Comparison of ENCODE assay signal across 22 cellular contexts in genomic region chr9:131358438-131359029, GRCh38. TPM values are rescaled to one million over a fixed set of nuclear protein-coding genes. Genes with fewer than 3 reads are reported as not detected.
DNase-seq lines count a peak whose midpoint lies in the region; ATAC-seq and TF ChIP-seq lines count a peak whose summit lies in the region.
"Had no signal": no experiment of that assay in that cellular context is flagged by ENCODE, and none has a peak within 500 bp of the region (broad histone marks: within the 10 kb centered on the region; RNA-seq: fewer than 3 reads in every experiment).

No MANE protein-coding gene starts in this region.

- no peak overlapping the region for H2AFZ ChIP-seq in Loucy (ENCODE audit: low read length)

- H3K9ac ChIP-seq in Loucy (ENCODE audit: low read depth, low read length, poor library complexity, severe bottlenecking): peak overlapping the region; percentile 27
- H3K9ac ChIP-seq in endodermal cell (ENCODE audit: extremely low read depth, low read length, poor library complexity, severe bottlenecking): no peak overlapping the region

- intact Hi-C loops in activated naive CD4-positive, alpha-beta T cell treated with anti-CD3 and anti-CD28 coated beads for 36 hours (cut with micrococcal nuclease): loop anchor here (10.0 kb wide), 1 partner anchor 236 kb away; no protein-coding TSS in a partner anchor

- H3K4me3 ChIP-seq in Loucy (ENCODE audit: low read length, poor library complexity, severe bottlenecking): peak overlapping the region; percentile 61
- H3K4me3 ChIP-seq in endodermal cell (ENCODE audit: low read length): no peak overlapping the region
- no peak overlapping the region for H3K4me3 ChIP-seq in suprapubic skin
- H3K4me3 ChIP-seq: HAP-1, left lung, right atrium auricular region, upper lobe of left lung had no signal

- H3K4me2 ChIP-seq in Loucy (ENCODE audit: low read depth, low read length, poor library complexity, severe bottlenecking): peak overlapping the region; percentile 80

- H3K4me1 Mint-ChIP-seq in activated naive CD4-positive, alpha-beta T cell treated with anti-CD3 and anti-CD28 coated beads for 36 hours (ENCODE audit: low read depth): peaks cover 24% of the 10 kb centered on the region
- H3K4me1 Mint-ChIP-seq in endodermal cell: peaks cover 16% of the 10 kb centered on the region

- no peaks in the 10 kb centered on the region for H3K36me3 ChIP-seq in Loucy (ENCODE audit: insufficient read depth, low read length)
- H3K36me3 ChIP-seq in endodermal cell (ENCODE audit: control insufficient read depth, insufficient read depth, low read length): no peaks in the 10 kb centered on the region
- H3K36me3 ChIP-seq in suprapubic skin: no peaks in the 10 kb centered on the region
- H3K36me3 ChIP-seq: brain microvascular endothelial cell, HAP-1, left lung, right atrium auricular region, upper lobe of left lung had no signal

- no peak overlapping the region for H3K4me3 Mint-ChIP-seq in activated naive CD4-positive, alpha-beta T cell treated with anti-CD3 and anti-CD28 coated beads for 36 hours
- H3K4me3 Mint-ChIP-seq in endodermal cell: no peak overlapping the region
- H3K4me3 Mint-ChIP-seq: activated naive CD4-positive, alpha-beta T cell treated with anti-CD3 and anti-CD28 coated beads, Interleukin-2, amount 10 ng/mL, durations not matched to agents 7 days and 5 days had no signal

- TF ChIP-seq EP300 in suprapubic skin (IDR thresholded peaks at IDR 0.05): no peak

- H3K27me3 ChIP-seq in Loucy (ENCODE audit: insufficient read depth, low read length, poor library complexity, severe bottlenecking) (no peaks in the 10 kb centered on the region), endodermal cell (ENCODE audit: control insufficient read depth, insufficient read depth, low read length, poor library complexity, severe bottlenecking) (no peaks in the 10 kb centered on the region), suprapubic skin (no peaks in the 10 kb centered on the region)
- H3K27me3 ChIP-seq: brain microvascular endothelial cell, left lung, right atrium auricular region, upper lobe of left lung had no signal

- peaks cover 29% of the 10 kb centered on the region for H3K4me1 ChIP-seq in Loucy (ENCODE audit: insufficient read depth, low read length, poor library complexity, severe bottlenecking)
- H3K4me1 ChIP-seq in endodermal cell (ENCODE audit: control insufficient read depth, insufficient read depth, low read length): no peaks in the 10 kb centered on the region
- peaks cover 22% of the 10 kb centered on the region for H3K4me1 ChIP-seq in suprapubic skin

- TF ChIP-seq POLR2A in suprapubic skin (IDR thresholded peaks at IDR 0.05): no peak

- H3K27ac ChIP-seq in endodermal cell (ENCODE audit: low read depth, low read length) (no peak overlapping the region), suprapubic skin (peak overlapping the region; percentile 30)
- H3K27ac ChIP-seq: brain microvascular endothelial cell, right atrium auricular region, VCaP had no signal

- H3K79me2 ChIP-seq in Loucy (ENCODE audit: insufficient read depth, low read length): no peaks in the 10 kb centered on the region

- no peaks in the 10 kb centered on the region for H3K27me3 Mint-ChIP-seq in activated naive CD4-positive, alpha-beta T cell treated with anti-CD3 and anti-CD28 coated beads for 36 hours (ENCODE audit: low read depth)
- H3K27me3 Mint-ChIP-seq in endodermal cell (ENCODE audit: insufficient read depth): peaks cover 2% of the 10 kb centered on the region

- H3K9me2 ChIP-seq in Loucy (replicated peaks; ENCODE audit: low read depth, low read length): no peaks in the 10 kb centered on the region

- H3K9me3 Mint-ChIP-seq in activated naive CD4-positive, alpha-beta T cell treated with anti-CD3 and anti-CD28 coated beads for 36 hours: no peaks in the 10 kb centered on the region
- H3K9me3 Mint-ChIP-seq in endodermal cell: no peaks in the 10 kb centered on the region
- H3K9me3 Mint-ChIP-seq: activated naive CD4-positive, alpha-beta T cell treated with anti-CD3 and anti-CD28 coated beads, Interleukin-2, amount 10 ng/mL, durations not matched to agents 7 days and 5 days had no signal

- H4K20me1 ChIP-seq in Loucy (ENCODE audit: insufficient read depth, low read length, poor library complexity, severe bottlenecking): no peaks in the 10 kb centered on the region

- H3K9me3 ChIP-seq in Loucy (ENCODE audit: insufficient read depth, low read depth, low read length) (no peaks in the 10 kb centered on the region), endodermal cell (ENCODE audit: control insufficient read depth, low read length) (no peaks in the 10 kb centered on the region), suprapubic skin (no peaks in the 10 kb centered on the region)
- H3K9me3 ChIP-seq: left lung, right atrium auricular region, upper lobe of left lung had no signal

- ATAC-seq in HG03196 (IDR thresholded peaks at IDR 0.05; ENCODE audit: unreplicated experiment): no peak
- ATAC-seq: left lung had no signal

- H3K27ac Mint-ChIP-seq in activated naive CD4-positive, alpha-beta T cell treated with anti-CD3 and anti-CD28 coated beads for 36 hours: peak overlapping the region; percentile 8
- H3K27ac Mint-ChIP-seq in endodermal cell: peak overlapping the region; percentile 67
- H3K27ac Mint-ChIP-seq: activated naive CD4-positive, alpha-beta T cell treated with anti-CD3 and anti-CD28 coated beads, Interleukin-2, amount 10 ng/mL, durations not matched to agents 7 days and 5 days had no signal

- no peaks in the 10 kb centered on the region; the same call in 1 of the 2 replicates for H3F3A ChIP-seq in Loucy (ENCODE audit: low read depth)

- CTCF ChIA-PET in activated naive CD4-positive, alpha-beta T cell treated with anti-CD3 and anti-CD28 coated beads for 36 hours (lab: Charles Lee): interaction anchor here (0.6 to 1.1 kb wide), 5 partner anchors 9 to 178 kb away, joined by 3 to 4 read pairs (median 3); no protein-coding TSS in a partner anchor

- no peak for DNase-seq in activated naive CD4-positive, alpha-beta T cell treated with anti-CD3 and anti-CD28 coated beads for 36 hours
- DNase-seq in activated naive CD4-positive, alpha-beta T cell treated with Interleukin-2 at 50 U/mL for 16 hours: no peak
- DNase-seq in endodermal cell (no peak), suprapubic skin (ENCODE audit: low spot score in 2 of 2) (no peak), amniotic stem cell (lab: John Stamatoyannopoulos, UW) (no peak), ecto neural progenitor cell (ENCODE audit: low spot score) (no peak)
- DNase-seq: activated naive CD4-positive, alpha-beta T cell treated with anti-CD3 and anti-CD28 coated beads, Interleukin-2, amount 10 ng/mL, durations not matched to agents 7 days and 5 days; brain microvascular endothelial cell; COR-L47; KG1; NCI-H1092; NCI-H524; occipital lobe; SHP77; T-helper 1 cell; upper lobe of left lung had no signal

- TF ChIP-seq CTCF in Loucy (conservative IDR thresholded peaks at IDR 0.05; ENCODE audit: low read length) (no peak), endodermal cell (conservative IDR thresholded peaks at IDR 0.05) (no peak), suprapubic skin (IDR thresholded peaks at IDR 0.05) (no peak)

- no peaks in the 10 kb centered on the region for H3K36me3 Mint-ChIP-seq in activated naive CD4-positive, alpha-beta T cell treated with anti-CD3 and anti-CD28 coated beads for 36 hours (ENCODE audit: low read depth)
- H3K36me3 Mint-ChIP-seq in endodermal cell (ENCODE audit: low read depth): no peaks in the 10 kb centered on the region
- H3K36me3 Mint-ChIP-seq: activated naive CD4-positive, alpha-beta T cell treated with anti-CD3 and anti-CD28 coated beads, Interleukin-2, amount 10 ng/mL, durations not matched to agents 7 days and 5 days had no signal

- 87 to 88% methylated on average over 8 to 13 of the region's 14 CpGs for WGBS in endodermal cell (ENCODE audit: insufficient coverage in 1 of 2, insufficient read length in 1 of 2), 2 experiments
- 85% methylated on average over 14 of the region's 14 CpGs for WGBS in suprapubic skin

RNA-seq across cellular contexts. Expression of gene PRRC2B, which starts 35.4 kb away (rescaled TPM):
- 100 to 1,000 TPM; 157 to 171 TPM for total RNA-seq in activated naive CD4-positive, alpha-beta T cell treated with anti-CD3 and anti-CD28 coated beads for 36 hours
- total RNA-seq in endodermal cell (100 to 1,000 TPM; 309 to 334 TPM), suprapubic skin (100 to 1,000 TPM; 153 to 286 (median 240) TPM)
- polyA plus RNA-seq in endodermal cell (2013, experiment 1 of 2): 182 TPM
- polyA plus RNA-seq in endodermal cell (2013, experiment 2 of 2): 205 TPM
